In the genomic region with DNA sequence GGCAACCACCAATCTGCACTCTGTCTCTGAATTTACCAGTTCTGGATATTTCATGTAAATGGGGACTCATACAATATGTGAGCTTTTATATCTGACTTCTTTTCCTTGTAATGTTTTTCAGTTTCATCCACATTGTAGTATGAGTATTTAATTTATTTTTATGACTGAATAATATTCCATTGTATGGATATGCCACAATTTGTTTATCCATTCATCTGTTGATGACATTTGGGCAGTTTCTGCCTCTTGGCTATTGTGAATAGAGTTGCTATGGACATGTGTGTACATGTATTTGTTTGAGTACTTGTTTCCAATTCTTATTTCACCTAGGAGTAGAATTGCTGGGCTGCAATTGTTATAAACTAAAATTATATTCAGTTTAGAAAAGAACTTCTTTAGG, we compare ENCODE assay signal across 1 cellular context.
TF ChIP-seq lines count a peak whose summit lies in the region.

No MANE protein-coding gene starts in this region.

TF ChIP-seq in SK-N-SH, 30 proteins besides CTCF, POLR2A, EP300 and RAD21 (continued from another document):
- TF ChIP-seq, protein P1, sequence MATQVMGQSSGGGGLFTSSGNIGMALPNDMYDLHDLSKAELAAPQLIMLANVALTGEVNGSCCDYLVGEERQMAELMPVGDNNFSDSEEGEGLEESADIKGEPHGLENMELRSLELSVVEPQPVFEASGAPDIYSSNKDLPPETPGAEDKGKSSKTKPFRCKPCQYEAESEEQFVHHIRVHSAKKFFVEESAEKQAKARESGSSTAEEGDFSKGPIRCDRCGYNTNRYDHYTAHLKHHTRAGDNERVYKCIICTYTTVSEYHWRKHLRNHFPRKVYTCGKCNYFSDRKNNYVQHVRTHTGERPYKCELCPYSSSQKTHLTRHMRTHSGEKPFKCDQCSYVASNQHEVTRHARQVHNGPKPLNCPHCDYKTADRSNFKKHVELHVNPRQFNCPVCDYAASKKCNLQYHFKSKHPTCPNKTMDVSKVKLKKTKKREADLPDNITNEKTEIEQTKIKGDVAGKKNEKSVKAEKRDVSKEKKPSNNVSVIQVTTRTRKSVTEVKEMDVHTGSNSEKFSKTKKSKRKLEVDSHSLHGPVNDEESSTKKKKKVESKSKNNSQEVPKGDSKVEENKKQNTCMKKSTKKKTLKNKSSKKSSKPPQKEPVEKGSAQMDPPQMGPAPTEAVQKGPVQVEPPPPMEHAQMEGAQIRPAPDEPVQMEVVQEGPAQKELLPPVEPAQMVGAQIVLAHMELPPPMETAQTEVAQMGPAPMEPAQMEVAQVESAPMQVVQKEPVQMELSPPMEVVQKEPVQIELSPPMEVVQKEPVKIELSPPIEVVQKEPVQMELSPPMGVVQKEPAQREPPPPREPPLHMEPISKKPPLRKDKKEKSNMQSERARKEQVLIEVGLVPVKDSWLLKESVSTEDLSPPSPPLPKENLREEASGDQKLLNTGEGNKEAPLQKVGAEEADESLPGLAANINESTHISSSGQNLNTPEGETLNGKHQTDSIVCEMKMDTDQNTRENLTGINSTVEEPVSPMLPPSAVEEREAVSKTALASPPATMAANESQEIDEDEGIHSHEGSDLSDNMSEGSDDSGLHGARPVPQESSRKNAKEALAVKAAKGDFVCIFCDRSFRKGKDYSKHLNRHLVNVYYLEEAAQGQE (IDR thresholded peaks at IDR 0.05; ENCODE audit: low read depth, low read length): no peak
- TF ChIP-seq, protein P2, sequence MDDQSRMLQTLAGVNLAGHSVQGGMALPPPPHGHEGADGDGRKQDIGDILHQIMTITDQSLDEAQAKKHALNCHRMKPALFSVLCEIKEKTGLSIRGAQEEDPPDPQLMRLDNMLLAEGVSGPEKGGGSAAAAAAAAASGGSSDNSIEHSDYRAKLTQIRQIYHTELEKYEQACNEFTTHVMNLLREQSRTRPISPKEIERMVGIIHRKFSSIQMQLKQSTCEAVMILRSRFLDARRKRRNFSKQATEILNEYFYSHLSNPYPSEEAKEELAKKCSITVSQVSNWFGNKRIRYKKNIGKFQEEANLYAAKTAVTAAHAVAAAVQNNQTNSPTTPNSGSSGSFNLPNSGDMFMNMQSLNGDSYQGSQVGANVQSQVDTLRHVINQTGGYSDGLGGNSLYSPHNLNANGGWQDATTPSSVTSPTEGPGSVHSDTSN (IDR thresholded peaks at IDR 0.05): no peak
- no peak for TF ChIP-seq EZH2phosphoT487 (IDR thresholded peaks at IDR 0.05; ENCODE audit: borderline replicate concordance, low read depth)
- no peak for TF ChIP-seq TEAD4 (IDR thresholded peaks at IDR 0.05; ENCODE audit: borderline replicate concordance, insufficient read depth)
- TF ChIP-seq, protein P3, sequence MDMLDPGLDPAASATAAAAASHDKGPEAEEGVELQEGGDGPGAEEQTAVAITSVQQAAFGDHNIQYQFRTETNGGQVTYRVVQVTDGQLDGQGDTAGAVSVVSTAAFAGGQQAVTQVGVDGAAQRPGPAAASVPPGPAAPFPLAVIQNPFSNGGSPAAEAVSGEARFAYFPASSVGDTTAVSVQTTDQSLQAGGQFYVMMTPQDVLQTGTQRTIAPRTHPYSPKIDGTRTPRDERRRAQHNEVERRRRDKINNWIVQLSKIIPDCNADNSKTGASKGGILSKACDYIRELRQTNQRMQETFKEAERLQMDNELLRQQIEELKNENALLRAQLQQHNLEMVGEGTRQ (IDR thresholded peaks at IDR 0.05; ENCODE audit: borderline replicate concordance, low read depth, low read length): no peak
- no peak for TF ChIP-seq RXRA (IDR thresholded peaks at IDR 0.05; ENCODE audit: borderline replicate concordance, low read depth)
- TF ChIP-seq GABPA (IDR thresholded peaks at IDR 0.05; ENCODE audit: low read depth): no peak
- no peak for TF ChIP-seq MXI1 (IDR thresholded peaks at IDR 0.05; ENCODE audit: low read depth, low read length)
- TF ChIP-seq NRF1 (IDR thresholded peaks at IDR 0.05; ENCODE audit: low read depth, low read length): no peak
- no peak for TF ChIP-seq NFIC (IDR thresholded peaks at IDR 0.05; ENCODE audit: borderline replicate concordance)
- no peak for TF ChIP-seq ELF1 (IDR thresholded peaks at IDR 0.05)
- TF ChIP-seq, protein P4, sequence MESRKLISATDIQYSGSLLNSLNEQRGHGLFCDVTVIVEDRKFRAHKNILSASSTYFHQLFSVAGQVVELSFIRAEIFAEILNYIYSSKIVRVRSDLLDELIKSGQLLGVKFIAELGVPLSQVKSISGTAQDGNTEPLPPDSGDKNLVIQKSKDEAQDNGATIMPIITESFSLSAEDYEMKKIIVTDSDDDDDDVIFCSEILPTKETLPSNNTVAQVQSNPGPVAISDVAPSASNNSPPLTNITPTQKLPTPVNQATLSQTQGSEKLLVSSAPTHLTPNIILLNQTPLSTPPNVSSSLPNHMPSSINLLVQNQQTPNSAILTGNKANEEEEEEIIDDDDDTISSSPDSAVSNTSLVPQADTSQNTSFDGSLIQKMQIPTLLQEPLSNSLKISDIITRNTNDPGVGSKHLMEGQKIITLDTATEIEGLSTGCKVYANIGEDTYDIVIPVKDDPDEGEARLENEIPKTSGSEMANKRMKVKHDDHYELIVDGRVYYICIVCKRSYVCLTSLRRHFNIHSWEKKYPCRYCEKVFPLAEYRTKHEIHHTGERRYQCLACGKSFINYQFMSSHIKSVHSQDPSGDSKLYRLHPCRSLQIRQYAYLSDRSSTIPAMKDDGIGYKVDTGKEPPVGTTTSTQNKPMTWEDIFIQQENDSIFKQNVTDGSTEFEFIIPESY (IDR thresholded peaks at IDR 0.05; ENCODE audit: borderline replicate concordance, low read depth): no peak
- TF ChIP-seq RCOR1 (IDR thresholded peaks at IDR 0.05; ENCODE audit: low read length): no peak
- TF ChIP-seq RFX5 (IDR thresholded peaks at IDR 0.05; ENCODE audit: low read length): no peak
- TF ChIP-seq TCF12 (IDR thresholded peaks at IDR 0.05): no peak
- TF ChIP-seq JUND (IDR thresholded peaks at IDR 0.05): no peak
- TF ChIP-seq, protein P5, sequence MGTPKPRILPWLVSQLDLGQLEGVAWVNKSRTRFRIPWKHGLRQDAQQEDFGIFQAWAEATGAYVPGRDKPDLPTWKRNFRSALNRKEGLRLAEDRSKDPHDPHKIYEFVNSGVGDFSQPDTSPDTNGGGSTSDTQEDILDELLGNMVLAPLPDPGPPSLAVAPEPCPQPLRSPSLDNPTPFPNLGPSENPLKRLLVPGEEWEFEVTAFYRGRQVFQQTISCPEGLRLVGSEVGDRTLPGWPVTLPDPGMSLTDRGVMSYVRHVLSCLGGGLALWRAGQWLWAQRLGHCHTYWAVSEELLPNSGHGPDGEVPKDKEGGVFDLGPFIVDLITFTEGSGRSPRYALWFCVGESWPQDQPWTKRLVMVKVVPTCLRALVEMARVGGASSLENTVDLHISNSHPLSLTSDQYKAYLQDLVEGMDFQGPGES (IDR thresholded peaks at IDR 0.05; ENCODE audit: low read depth, low read length): no peak
